1 cellular context compared by ENCODE assay signal in the genomic region with DNA sequence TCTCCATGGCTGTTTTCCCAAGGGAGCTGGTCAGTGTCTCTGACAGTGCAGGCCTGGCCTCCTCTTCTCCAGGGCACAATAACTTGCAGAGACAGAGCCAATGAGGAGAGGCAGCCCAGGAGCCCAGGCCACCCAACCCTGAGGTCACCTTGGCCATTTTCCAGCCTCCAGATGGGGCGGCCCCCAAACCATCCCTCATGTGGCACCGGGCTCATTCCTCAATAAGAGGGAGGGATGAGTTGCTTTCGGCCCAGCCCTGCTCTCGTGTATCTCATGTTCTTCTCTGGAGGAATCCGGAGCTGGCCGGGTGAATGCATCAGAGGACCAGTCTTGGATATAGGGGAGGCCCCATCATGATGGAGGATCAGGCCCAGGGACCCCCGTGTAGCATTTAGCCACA.
TF ChIP-seq lines count a peak whose summit lies in the region.

No MANE protein-coding gene starts in this region.

TF ChIP-seq in H1, 55 proteins besides CTCF, POLR2A, EP300 and RAD21:
- TF ChIP-seq JUND (IDR thresholded peaks at IDR 0.05; ENCODE audit: low read length) = no peak
- TF ChIP-seq FOSL1 (IDR thresholded peaks at IDR 0.05; ENCODE audit: insufficient read depth, low read depth, low read length) = no peak
- TF ChIP-seq MAFK (IDR thresholded peaks at IDR 0.05; ENCODE audit: low read depth, low read length) = no peak
- TF ChIP-seq POU5F1 (IDR thresholded peaks at IDR 0.05; ENCODE audit: low read depth, low read length) = no peak
- TF ChIP-seq NRF1 (IDR thresholded peaks at IDR 0.05; ENCODE audit: low read depth, low read length) = no peak
- TF ChIP-seq KDM4A (IDR thresholded peaks at IDR 0.05; ENCODE audit: low read depth, low read length, severe bottlenecking) = no peak
- TF ChIP-seq KDM5A (IDR thresholded peaks at IDR 0.05; ENCODE audit: low read length) = no peak
